Comparison of ENCODE assay signal across 14 cellular contexts in the genomic region with DNA sequence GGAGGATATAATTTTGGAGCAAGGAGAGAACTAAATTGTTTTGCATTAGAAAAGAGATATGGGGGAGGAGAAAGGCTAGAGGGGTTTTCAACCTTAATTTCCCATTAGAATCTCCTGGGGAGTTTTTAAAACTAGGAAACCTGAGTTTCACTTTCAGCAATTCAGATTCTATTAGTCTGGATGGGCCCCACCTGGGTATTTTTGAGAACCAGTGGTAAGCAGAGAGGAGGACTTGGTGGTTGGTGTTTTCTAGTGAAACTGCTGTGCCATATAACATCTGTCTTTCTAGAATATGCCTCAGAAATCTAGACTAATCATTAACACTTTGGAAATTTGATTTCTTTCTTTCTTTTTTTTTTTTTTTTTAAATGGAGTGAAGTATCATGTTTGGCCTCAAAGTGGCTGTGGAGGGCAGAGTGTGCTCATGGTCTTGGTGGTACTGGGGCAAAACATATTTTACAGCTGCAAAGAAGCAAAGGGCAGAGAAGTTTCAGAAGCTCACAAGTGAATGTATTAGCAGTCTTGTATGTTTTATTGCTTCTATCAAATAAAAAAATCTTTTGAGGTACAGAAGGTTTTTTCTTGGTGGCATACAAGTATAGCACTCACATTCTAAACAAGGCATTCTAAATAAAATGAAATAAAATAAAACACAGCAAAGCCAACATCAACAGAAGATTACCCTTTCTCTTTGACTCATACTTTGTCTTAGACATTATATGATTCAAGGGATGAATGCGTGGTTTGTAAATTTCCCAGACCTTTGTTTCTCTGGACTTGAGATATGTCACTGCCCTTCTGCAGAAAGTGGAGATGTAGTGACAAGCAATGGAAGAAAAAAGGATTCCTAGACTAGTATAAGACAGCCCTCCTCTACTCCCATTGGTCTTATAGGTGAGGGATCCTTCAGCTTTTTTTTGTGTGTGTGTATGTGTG. TPM values are rescaled to one million over a fixed set of nuclear protein-coding genes. Genes with fewer than 3 reads are reported as not detected.
A peak's percentile ranks its signal among the peaks of the same experiment; 100 is the strongest.
DNase-seq lines count a peak whose midpoint lies in the region; ATAC-seq and TF ChIP-seq lines count a peak whose summit lies in the region.
"Had no signal": no experiment of that assay in that cellular context is flagged by ENCODE, and none has a peak within 500 bp of the region (broad histone marks: within the 10 kb centered on the region; RNA-seq: fewer than 3 reads in every experiment).

No MANE protein-coding gene starts in this region.

- H3K9me3 ChIP-seq in HUES6 (ENCODE audit: control insufficient read depth, insufficient read depth, low read depth, low read length), result no peaks in the 10 kb centered on the region
- no peaks in the 10 kb centered on the region for H3K9me3 ChIP-seq in iPS-20b (ENCODE audit: insufficient read depth, low read depth, low read length)
- H3K9me3 ChIP-seq in ascending aorta, result no peaks in the 10 kb centered on the region

- TF ChIP-seq CTCF in ascending aorta (IDR thresholded peaks at IDR 0.05), result no peak

- H3K4me1 ChIP-seq in HUES6 (ENCODE audit: control insufficient read depth, insufficient read depth, low read length) (peaks cover 45% of the 10 kb centered on the region), iPS-20b (ENCODE audit: insufficient read depth, low read length) (peaks cover 33% of the 10 kb centered on the region), ascending aorta (no peaks in the 10 kb centered on the region)

- peaks cover 2% of the 10 kb centered on the region for H3K27me3 Mint-ChIP-seq in activated naive CD8-positive, alpha-beta T cell treated with anti-CD3 and anti-CD28 coated beads, Interleukin-2, amount 50 U/mL, for 24 hours

- ATAC-seq in GM18867 (IDR thresholded peaks at IDR 0.05; ENCODE audit: unreplicated experiment) (peak; percentile 45), HG02588 (IDR thresholded peaks at IDR 0.05; ENCODE audit: unreplicated experiment) (peak; percentile 65), GM21447 (IDR thresholded peaks at IDR 0.05; ENCODE audit: unreplicated experiment) (no peak)
- ATAC-seq in activated naive CD8-positive, alpha-beta T cell treated with anti-CD3 and anti-CD28 coated beads, Interleukin-2, amount 50 U/mL, for 24 hours, result no peak
- ATAC-seq: T-helper 17 cell had no signal

- no peak for DNase-seq in activated naive CD8-positive, alpha-beta T cell treated with anti-CD3 and anti-CD28 coated beads, Interleukin-2, amount 50 U/mL, for 24 hours
- DNase-seq in D341Med (ENCODE audit: low spot score), result no peak
- DNase-seq in ascending aorta (ENCODE audit: low spot score in 2 of 2), result no peak
- DNase-seq: activated CD4-positive, alpha-beta T cell treated with anti-CD3 and anti-CD28 coated beads, Interleukin-2, amount 50 U/mL, for 48 hours; activated naive CD4-positive, alpha-beta T cell; central memory CD4-positive, alpha-beta T cell; posterior cingulate gyrus; T-helper 17 cell had no signal

- no peak overlapping the region for H3K27ac Mint-ChIP-seq in activated naive CD8-positive, alpha-beta T cell treated with anti-CD3 and anti-CD28 coated beads, Interleukin-2, amount 50 U/mL, for 24 hours
- H3K27ac Mint-ChIP-seq: T-helper 17 cell had no signal

- intact Hi-C loops in ascending aorta (cut with DNase I), result no loop called here

- no peak overlapping the region for H3K4me3 Mint-ChIP-seq in activated naive CD8-positive, alpha-beta T cell treated with anti-CD3 and anti-CD28 coated beads, Interleukin-2, amount 50 U/mL, for 24 hours
- H3K4me3 Mint-ChIP-seq: T-helper 17 cell had no signal

- H3K36me3 Mint-ChIP-seq in activated naive CD8-positive, alpha-beta T cell treated with anti-CD3 and anti-CD28 coated beads, Interleukin-2, amount 50 U/mL, for 24 hours (ENCODE audit: low read depth), result no peaks in the 10 kb centered on the region

- no peaks in the 10 kb centered on the region for H3K4me1 Mint-ChIP-seq in activated naive CD8-positive, alpha-beta T cell treated with anti-CD3 and anti-CD28 coated beads, Interleukin-2, amount 50 U/mL, for 24 hours

- peak overlapping the region; percentile 82 for H3K27ac ChIP-seq in HUES6 (ENCODE audit: low read depth, low read length)
- peak overlapping the region; percentile 73 for H3K27ac ChIP-seq in iPS-20b (ENCODE audit: low read length)
- H3K27ac ChIP-seq in ascending aorta, result no peak overlapping the region

- no peak overlapping the region for H3K9ac ChIP-seq in HUES6 (ENCODE audit: low read length)
- peak overlapping the region; percentile 56; the same call in 1 of the 2 replicates for H3K9ac ChIP-seq in iPS-20b (ENCODE audit: low read depth, low read length)

- H3K9me3 Mint-ChIP-seq in activated naive CD8-positive, alpha-beta T cell treated with anti-CD3 and anti-CD28 coated beads, Interleukin-2, amount 50 U/mL, for 24 hours, result no peaks in the 10 kb centered on the region

- H3K36me3 ChIP-seq in HUES6 (ENCODE audit: control insufficient read depth, insufficient read depth, low read length) (no peaks in the 10 kb centered on the region), iPS-20b (ENCODE audit: insufficient read depth, low read depth, low read length) (no peaks in the 10 kb centered on the region), ascending aorta (no peaks in the 10 kb centered on the region)

- peak overlapping the region; percentile 35; the same call in 1 of the 2 replicates for H3K4me3 ChIP-seq in HUES6 (ENCODE audit: low read depth, low read length)
- peak overlapping the region; percentile 49 for H3K4me3 ChIP-seq in iPS-20b (ENCODE audit: low read length)
- no peak overlapping the region for H3K4me3 ChIP-seq in ascending aorta

- H3K27me3 ChIP-seq in HUES6 (ENCODE audit: control insufficient read depth, insufficient read depth, low read length), result no peaks in the 10 kb centered on the region
- no peaks in the 10 kb centered on the region for H3K27me3 ChIP-seq in iPS-20b (ENCODE audit: insufficient read depth, low read length)
- H3K27me3 ChIP-seq in ascending aorta, result no peaks in the 10 kb centered on the region

RNA-seq across cellular contexts. Expression of a gene that starts 22.7 kb away (rescaled TPM):
- not detected for total RNA-seq in ascending aorta
- total RNA-seq: RPMI7951, T-helper 17 cell had no signal

Comparison
In these comparisons a context has a peak if more than half of its experiments do, and no peak if none do; other contexts are left out.
1. ATAC-seq: peak in GM18867 (single experiment) and HG02588 (single experiment); none in activated naive CD8-positive, alpha-beta T cell treated with anti-CD3 and anti-CD28 coated beads, Interleukin-2, amount 50 U/mL, for 24 hours (single experiment) and GM21447 (single experiment).
2. H3K27ac ChIP-seq: peak in HUES6 (single experiment) and iPS-20b (single experiment); none in ascending aorta (0 of 2).
3. H3K4me3 ChIP-seq: peak in HUES6 (single experiment) and iPS-20b (single experiment); none in ascending aorta (0 of 2).